In genomic region chr18:32093523-32093922, GRCh38 we compare ENCODE assay signal across 8 cellular contexts. TPM values are rescaled to one million over a fixed set of nuclear protein-coding genes. Genes with fewer than 3 reads are reported as not detected.
DNase-seq lines count a peak whose midpoint lies in the region; ATAC-seq, FAIRE-seq and TF ChIP-seq lines count a peak whose summit lies in the region.

No MANE protein-coding gene starts in this region.

- peak overlapping the region; percentile 80 to 97 (median 92) for H3K27ac Mint-ChIP-seq in CD8-positive, alpha-beta memory T cell
- peak overlapping the region; percentile 94 for H3K27ac Mint-ChIP-seq in HFFc6
- H3K27ac Mint-ChIP-seq in activated naive CD8-positive, alpha-beta T cell, result peak overlapping the region; percentile 94

- peaks cover 50 to 58% (median 58%) of the 10 kb centered on the region in 3 donors for H3K4me1 Mint-ChIP-seq in CD8-positive, alpha-beta memory T cell
- peaks cover 34% of the 10 kb centered on the region for H3K4me1 Mint-ChIP-seq in HFFc6 (ENCODE audit: low read depth)
- peaks cover 47% of the 10 kb centered on the region for H3K4me1 Mint-ChIP-seq in activated naive CD8-positive, alpha-beta T cell (ENCODE audit: low read depth)

- ATAC-seq in thoracic aorta (ENCODE audit: insufficient number of reproducible peaks, low FRiP score, low read depth), result no peak
- ATAC-seq in GM21717 (IDR thresholded peaks at IDR 0.05; ENCODE audit: unreplicated experiment), result no peak

- no peaks in the 10 kb centered on the region for H3K9me3 ChIP-seq in CD8-positive, alpha-beta memory T cell (ENCODE audit: low read length)
- H3K9me3 ChIP-seq in keratinocyte (ENCODE audit: control insufficient read depth, low read depth, low read length), result no peaks in the 10 kb centered on the region
- H3K9me3 ChIP-seq in thoracic aorta, result no peaks in the 10 kb centered on the region

- POLR2A ChIA-PET in CD8-positive, alpha-beta memory T cell (lab: Charles Lee), result interaction anchor here (0.9 to 2.9 kb wide), 4 partner anchors 9 to 151 kb away, joined by 3 to 32 read pairs (median 8); partner anchors contain the start of genes RNF125 and TRAPPC8

- CTCF ChIA-PET in CD8-positive, alpha-beta memory T cell (lab: Charles Lee), result interaction anchor here (0.7 kb wide), 1 partner anchor 150 kb away, joined by 3 read pairs; the partner anchor contains the start of gene TRAPPC8

- no peak for FAIRE-seq in keratinocyte (lab: Jason Lieb, UNC)
- no peak for FAIRE-seq in GM12891 (lab: Jason Lieb, UNC)

- H3K4me3 Mint-ChIP-seq in CD8-positive, alpha-beta memory T cell, result peak overlapping the region; percentile 86 to 99 (median 91)
- H3K4me3 Mint-ChIP-seq in HFFc6, result peak overlapping the region; percentile 93
- peak overlapping the region; percentile 98 for H3K4me3 Mint-ChIP-seq in activated naive CD8-positive, alpha-beta T cell

- dilution Hi-C loops in keratinocyte (cut with MboI; ENCODE audit: extremely low pct_ligation_motif_present, low sequenced_read_pairs), result no loop called here

- peaks cover 0 to 42% (median 2%) of the 10 kb centered on the region in 3 donors for H3K36me3 Mint-ChIP-seq in CD8-positive, alpha-beta memory T cell
- H3K36me3 Mint-ChIP-seq in HFFc6 (ENCODE audit: low read depth), result peaks cover 30% of the 10 kb centered on the region
- H3K36me3 Mint-ChIP-seq in activated naive CD8-positive, alpha-beta T cell, result peaks cover 18% of the 10 kb centered on the region

- H3K4me3 ChIP-seq in CD8-positive, alpha-beta memory T cell (ENCODE audit: low read length), result peak overlapping the region; percentile 86
- H3K4me3 ChIP-seq in keratinocyte (ENCODE audit: control insufficient read depth in 2 of 3, extremely low read depth in 1 of 3, insufficient read depth in 2 of 3, low read depth in 1 of 3, low read length in 3 of 3), result peak overlapping the region; percentile 62 to 99 (median 92)
- peak overlapping the region; percentile 95 for H3K4me3 ChIP-seq in thoracic aorta

- peaks cover 2% of the 10 kb centered on the region for H4K20me1 ChIP-seq in keratinocyte (ENCODE audit: control insufficient read depth, extremely low read depth, insufficient read depth, low read length)

- peaks cover 0 to 2% of the 10 kb centered on the region in 2 donors for H3K27me3 Mint-ChIP-seq in CD8-positive, alpha-beta memory T cell
- peaks cover 8% of the 10 kb centered on the region; the same call in 1 of the 2 replicates for H3K27me3 Mint-ChIP-seq in HFFc6 (ENCODE audit: insufficient read depth)
- H3K27me3 Mint-ChIP-seq in activated naive CD8-positive, alpha-beta T cell, result no peaks in the 10 kb centered on the region

- H2AFZ ChIP-seq in keratinocyte (ENCODE audit: control insufficient read depth, low read length), result peak overlapping the region; percentile 54

- peak overlapping the region; percentile 85 for H3K27ac ChIP-seq in CD8-positive, alpha-beta memory T cell (ENCODE audit: low read depth, low read length)
- H3K27ac ChIP-seq in keratinocyte (ENCODE audit: control insufficient read depth, insufficient read depth, low read length) (peak overlapping the region; percentile 84), thoracic aorta (peak overlapping the region; percentile 95 to 100)

- H3K4me1 ChIP-seq in CD8-positive, alpha-beta memory T cell (ENCODE audit: insufficient read depth, low read length), result peaks cover 47% of the 10 kb centered on the region
- peaks cover 12% of the 10 kb centered on the region for H3K4me1 ChIP-seq in keratinocyte (ENCODE audit: control insufficient read depth, extremely low read depth, insufficient read depth, low read length)
- peaks cover 15 to 17% of the 10 kb centered on the region in 2 donors for H3K4me1 ChIP-seq in thoracic aorta (ENCODE audit: control insufficient read depth in 1 of 2, low read depth in 2 of 2)

- peak overlapping the region; percentile 92 for H3K4me2 ChIP-seq in keratinocyte (ENCODE audit: control insufficient read depth, extremely low read depth, insufficient read depth, low read depth, low read length)

- no peaks in the 10 kb centered on the region for H3K9me1 ChIP-seq in keratinocyte (ENCODE audit: control insufficient read depth, extremely low read depth, insufficient read depth, low read length)

- H3K27me3 ChIP-seq in CD8-positive, alpha-beta memory T cell (ENCODE audit: insufficient read depth, low read length, poor library complexity, severe bottlenecking), result no peaks in the 10 kb centered on the region
- H3K27me3 ChIP-seq in keratinocyte (ENCODE audit: control insufficient read depth, extremely low read depth, insufficient read depth, low read length) (no peaks in the 10 kb centered on the region), thoracic aorta (replicated peaks; ENCODE audit: insufficient read depth) (no peaks in the 10 kb centered on the region)

- H3K79me2 ChIP-seq in keratinocyte (ENCODE audit: control insufficient read depth, insufficient read depth, low read length), result peaks cover 59% of the 10 kb centered on the region

- peak in 1 of 5 donors; percentile 47 for DNase-seq in CD8-positive, alpha-beta memory T cell
- DNase-seq in HFFc6 (no peak), keratinocyte (ENCODE audit: low read depth, low spot score) (no peak), thoracic aorta (ENCODE audit: low spot score) (no peak), GM12891 (ENCODE audit: insufficient read length, low spot score) (no peak), T-helper 9 cell (no peak)

- H3K9ac ChIP-seq in keratinocyte (ENCODE audit: control insufficient read depth, extremely low read depth, insufficient read depth, low read length), result peak overlapping the region; percentile 84

- no peaks in the 10 kb centered on the region for H3K9me3 Mint-ChIP-seq in CD8-positive, alpha-beta memory T cell
- H3K9me3 Mint-ChIP-seq in HFFc6, result no peaks in the 10 kb centered on the region
- H3K9me3 Mint-ChIP-seq in activated naive CD8-positive, alpha-beta T cell (ENCODE audit: low read depth), result no peaks in the 10 kb centered on the region

- peaks cover 9% of the 10 kb centered on the region for H3K36me3 ChIP-seq in CD8-positive, alpha-beta memory T cell (ENCODE audit: insufficient read depth, low read length)
- peaks cover 0 to 5% of the 10 kb centered on the region in 2 experiments for H3K36me3 ChIP-seq in keratinocyte (ENCODE audit: control insufficient read depth in 2 of 2, extremely low read depth in 1 of 2, insufficient read depth in 2 of 2, low read length in 2 of 2)
- no peaks in the 10 kb centered on the region for H3K36me3 ChIP-seq in thoracic aorta

- no peak for TF ChIP-seq CTCF in HFFc6 (IDR thresholded peaks at IDR 0.05)
- TF ChIP-seq CTCF in keratinocyte (optimal IDR thresholded peaks at IDR 0.05 in 1 of 3, IDR thresholded peaks at IDR 0.05 in 1 of 3, conservative IDR thresholded peaks at IDR 0.05 in 1 of 3; ENCODE audit: extremely low read depth in 1 of 3, insufficient read depth in 2 of 3, low read length in 3 of 3), result no peak
- no peak for TF ChIP-seq CTCF in thoracic aorta (IDR thresholded peaks at IDR 0.05)

- TF ChIP-seq POLR2A in GM12891 (IDR thresholded peaks at IDR 0.05; ENCODE audit: low read depth, low read length), result no peak

TF ChIP-seq in GM12891, 5 proteins besides CTCF, POLR2A, EP300 and RAD21:
- no peak for TF ChIP-seq POU2F2 (IDR thresholded peaks at IDR 0.05; ENCODE audit: low read depth, low read length)
- no peak for TF ChIP-seq TAF1 (IDR thresholded peaks at IDR 0.05; ENCODE audit: low read depth, low read length)
TF ChIP-seq in GM12891: peak in this region for 0.

RNA-seq across cellular contexts. Expression of gene RNF138, which starts 1.8 kb away (rescaled TPM):
- total RNA-seq in CD8-positive, alpha-beta memory T cell, result 10 to 100 TPM; 82.7 to 87.8 TPM
- polyA plus RNA-seq in CD8-positive, alpha-beta memory T cell, result 54.9 TPM
- 10 to 100 TPM; 10.2 to 14.4 (median 13.6) TPM for total RNA-seq in HFFc6 (2021; fragmentation: NEBNext Ultra II Directional; extraction: Animal tissue kit (Norgen Biotek cat#: 25700))
- polyA plus RNA-seq in keratinocyte, result 8.6 to 18.0 TPM (median 18.0 TPM) in 3 replicates
- polyA plus RNA-seq in keratinocyte (2011; ENCODE audit: low read depth), result 14.0 TPM
- 10.4 and 12.3 TPM in 2 replicates for polyA plus RNA-seq in keratinocyte (2011; cell fraction: cytosol; rRNA removed)
- polyA plus RNA-seq in keratinocyte (2011; cell fraction: nucleus; rRNA removed), result 9.6 and 10.7 TPM in 2 replicates
- 10.6 and 17.0 TPM in 2 replicates for polyA plus RNA-seq in keratinocyte (2012; ENCODE audit: low replicate concordance)
- 14.3 to 23.3 TPM (median 21.4 TPM) in 3 replicates for polyA minus RNA-seq in keratinocyte
- 32.8 TPM for polyA minus RNA-seq in keratinocyte (2011; cell fraction: cytosol; rRNA and poly(A)+ RNA removed)
- polyA minus RNA-seq in keratinocyte (2011; cell fraction: nucleus; rRNA and poly(A)+ RNA removed), result 11.1 and 14.6 TPM in 2 replicates
- 10 to 100 TPM; 17.7 to 18.5 TPM for total RNA-seq in thoracic aorta
- 21.5 TPM for polyA plus RNA-seq in GM12891 (2012; ENCODE audit: low read depth, missing spikeins)

Comparison
In these comparisons a context has a peak if more than half of its experiments do, and no peak if none do; other contexts are left out.
1. RNA of gene RNF138, which starts 1.8 kb away (total RNA-seq): 82.7 to 87.8 TPM in CD8-positive, alpha-beta memory T cell; 17.7 to 18.5 TPM in thoracic aorta and 10.2 to 14.4 TPM in HFFc6; every median in the first group is over 4 times any median in the second.
2. Peak in every context shown above with its lines, with median percentiles within 50 percentile points of each other: H3K27ac ChIP-seq, H3K4me3 ChIP-seq, H3K27ac Mint-ChIP-seq and H3K4me3 Mint-ChIP-seq.